8 cellular contexts compared by ENCODE assay signal in the genomic region with DNA sequence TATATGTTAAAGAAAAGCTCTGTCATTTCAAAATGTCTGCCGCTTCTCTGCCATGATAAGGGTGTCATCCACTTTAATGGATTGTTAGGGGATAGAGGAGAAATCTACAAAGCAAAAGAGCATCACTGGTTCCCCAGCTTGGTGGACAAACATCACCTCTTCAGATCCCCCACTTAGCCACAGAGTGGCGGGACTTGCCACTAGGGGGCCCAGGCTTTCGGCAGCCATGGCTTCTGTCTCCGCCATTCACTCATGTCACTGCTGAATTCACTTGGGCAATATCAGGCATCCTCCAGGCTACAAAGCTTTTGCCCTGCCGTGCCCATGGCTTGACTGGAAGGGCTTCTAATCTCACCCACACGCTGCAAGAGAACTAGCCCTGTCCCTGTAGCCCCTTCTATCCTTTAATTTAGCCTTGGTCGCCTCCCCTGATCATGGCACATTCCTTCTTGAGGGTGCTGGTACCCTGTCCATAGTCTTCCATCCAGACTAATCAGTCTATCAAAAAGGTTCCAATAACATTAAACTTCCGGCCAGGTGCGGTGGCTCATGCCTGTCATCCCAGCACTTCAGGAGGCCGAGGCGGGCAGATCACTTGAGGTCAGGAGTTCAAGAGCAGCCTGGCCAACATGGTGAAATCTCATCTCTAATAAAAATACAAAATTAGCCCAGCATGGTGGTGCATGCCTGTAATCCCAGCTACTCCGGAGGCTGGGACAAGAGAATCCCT. TPM values are rescaled to one million over a fixed set of nuclear protein-coding genes. Genes with fewer than 3 reads are reported as not detected.
DNase-seq lines count a peak whose midpoint lies in the region; ATAC-seq lines count a peak whose summit lies in the region.

No MANE protein-coding gene starts in this region.

- POLR2A ChIA-PET in activated CD4-positive, alpha-beta T cell treated with anti-CD3 and anti-CD28 coated beads for 36 hours (lab: Charles Lee), result no interaction called here

- H3K27me3 Mint-ChIP-seq in activated CD4-positive, alpha-beta T cell treated with anti-CD3 and anti-CD28 coated beads for 36 hours, result no peaks in the 10 kb centered on the region

- H3K9me3 Mint-ChIP-seq in activated CD4-positive, alpha-beta T cell treated with anti-CD3 and anti-CD28 coated beads for 36 hours (ENCODE audit: low read depth), result no peaks in the 10 kb centered on the region

- no peaks in the 10 kb centered on the region for H3K36me3 Mint-ChIP-seq in activated CD4-positive, alpha-beta T cell treated with anti-CD3 and anti-CD28 coated beads for 36 hours (ENCODE audit: low read depth)

- ATAC-seq in activated CD4-positive, alpha-beta T cell treated with anti-CD3 and anti-CD28 coated beads for 36 hours, result peak; percentile 84

- intact Hi-C loops in activated CD4-positive, alpha-beta T cell treated with anti-CD3 and anti-CD28 coated beads for 36 hours (cut with DNase I, micrococcal nuclease), result no loop called here

- DNase-seq in NCI-H1105 treated with DMSO at 0.1 percent for 48 hours (lab: John Stamatoyannopoulos, UW), result peak; percentile 39
- DNase-seq in NCI-H1105 (lab: John Stamatoyannopoulos, UW), result no peak
- peak; percentile 30 to 52 for DNase-seq in NCI-H1930 (lab: John Stamatoyannopoulos, UW)
- peak; percentile 83 for DNase-seq in activated CD4-positive, alpha-beta T cell treated with anti-CD3 and anti-CD28 coated beads for 36 hours
- DNase-seq in dermis blood vessel endothelial cell, result peak; percentile 74
- peak; percentile 60 for DNase-seq in medulla oblongata (ENCODE audit: extremely low spot score)
- peak; percentile 34 to 41 for DNase-seq in stimulated activated CD8-positive, alpha-beta memory T cell treated with anti-CD3 and anti-CD28 coated beads, Interleukin-4, amount 100 ng/mL, for 4 hours (ENCODE audit: low read depth in 2 of 2, low spot score in 1 of 2)
- no peak for DNase-seq in NCI-H2107 (lab: John Stamatoyannopoulos, UW)

- no peak overlapping the region for H3K27ac Mint-ChIP-seq in activated CD4-positive, alpha-beta T cell treated with anti-CD3 and anti-CD28 coated beads for 36 hours

- H3K4me3 Mint-ChIP-seq in activated CD4-positive, alpha-beta T cell treated with anti-CD3 and anti-CD28 coated beads for 36 hours, result no peak overlapping the region

- CTCF ChIA-PET in activated CD4-positive, alpha-beta T cell treated with anti-CD3 and anti-CD28 coated beads for 36 hours (lab: Charles Lee), result interaction anchor here (0.6 to 1.6 kb wide), 8 partner anchors 8 to 669 kb away, joined by 3 to 9 read pairs (median 4); no protein-coding TSS in a partner anchor

- H3K4me1 Mint-ChIP-seq in activated CD4-positive, alpha-beta T cell treated with anti-CD3 and anti-CD28 coated beads for 36 hours, result no peaks in the 10 kb centered on the region

RNA-seq across cellular contexts. Expression of gene SBK1, which starts 34.7 kb away (rescaled TPM):
- 1 to 10 TPM; 6.5 to 6.6 TPM for total RNA-seq in activated CD4-positive, alpha-beta T cell treated with anti-CD3 and anti-CD28 coated beads for 36 hours
- under 0.01 and 0.14 TPM in 2 replicates for total RNA-seq in dermis blood vessel endothelial cell

RNA-seq across cellular contexts. Expression of gene NPIPB6, which starts 36.3 kb away (rescaled TPM):
- 1 to 10 TPM; 1.7 to 1.8 TPM for total RNA-seq in activated CD4-positive, alpha-beta T cell treated with anti-CD3 and anti-CD28 coated beads for 36 hours
- total RNA-seq in dermis blood vessel endothelial cell, result not detected in 2 replicates

Comparison
In these comparisons a context has a peak if more than half of its experiments do, and no peak if none do; other contexts are left out.
1. DNase-seq: peak in NCI-H1105 treated with DMSO at 0.1 percent for 48 hours (single experiment), NCI-H1930 (2 of 2), activated CD4-positive, alpha-beta T cell treated with anti-CD3 and anti-CD28 coated beads for 36 hours (single experiment), dermis blood vessel endothelial cell (single experiment), medulla oblongata (single experiment) and stimulated activated CD8-positive, alpha-beta memory T cell treated with anti-CD3 and anti-CD28 coated beads, Interleukin-4, amount 100 ng/mL, for 4 hours (2 of 2); none in NCI-H1105 (single experiment) and NCI-H2107 (single experiment).